In genomic region chr22:31870890-31871289, GRCh38 we compare ENCODE assay signal across 12 cellular contexts.
DNase-seq lines count a peak whose midpoint lies in the region; ATAC-seq and TF ChIP-seq lines count a peak whose summit lies in the region.
"Had no signal": no experiment of that assay in that cellular context is flagged by ENCODE, and none has a peak within 500 bp of the region (broad histone marks: within the 10 kb centered on the region; RNA-seq: fewer than 3 reads in every experiment).

No MANE protein-coding gene starts in this region.

- H3K27ac ChIP-seq in H9 (ENCODE audit: insufficient read length, low read depth, low read length): no peak overlapping the region

- no peak overlapping the region for H3K14ac ChIP-seq in H9 (ENCODE audit: insufficient read depth, low read length)

- no peak for TF ChIP-seq CTCF in fibroblast of pulmonary artery (IDR thresholded peaks at IDR 0.05; ENCODE audit: low read length, missing control alignments)
- no peak for TF ChIP-seq CTCF in H9 (conservative IDR thresholded peaks at IDR 0.05)
- TF ChIP-seq CTCF in WTC11 (IDR thresholded peaks at IDR 0.05): no peak

- POLR2A ChIA-PET in WTC11 (lab: Charles Lee): no interaction called here

- no peak overlapping the region for H3K23ac ChIP-seq in H9 (ENCODE audit: insufficient read length, low read depth, low read length)

- H3K27me3 ChIP-seq in H9 (ENCODE audit: insufficient read depth, low read length): no peaks in the 10 kb centered on the region

- H3K79me1 ChIP-seq in H9 (ENCODE audit: insufficient read depth, low read depth, low read length, poor library complexity, severe bottlenecking): no peaks in the 10 kb centered on the region

- H3K4me1 Mint-ChIP-seq in H9: peaks cover 21 to 30% of the 10 kb centered on the region in 2 experiments
- H3K4me1 Mint-ChIP-seq in WTC11: peaks cover 33% of the 10 kb centered on the region

- no peak overlapping the region for H2BK5ac ChIP-seq in H9 (ENCODE audit: insufficient read length, low read length)

- no peaks in the 10 kb centered on the region for H3K27me3 Mint-ChIP-seq in H9 (ENCODE audit: low read depth)
- no peaks in the 10 kb centered on the region for H3K27me3 Mint-ChIP-seq in WTC11 (ENCODE audit: low read depth)

- no peak overlapping the region for H2BK20ac ChIP-seq in H9 (ENCODE audit: low read depth, low read length, poor library complexity, severe bottlenecking)

- no peak overlapping the region for H3K9ac ChIP-seq in H9 (ENCODE audit: extremely low read depth, insufficient read length, low read length)

- no CpG with 5 or more reads among the region's 6 CpGs for WGBS in H9 (ENCODE audit: extremely low coverage, insufficient read length, low lambda C conversion rate)

- H3K9me3 ChIP-seq in H9 (ENCODE audit: control insufficient read depth, low read depth, low read length): no peaks in the 10 kb centered on the region

- DNase-seq in ELR (ENCODE audit: low read depth) (peak; percentile 95), SK-MEL-5 (ENCODE audit: low read depth, low spot score) (peak; percentile 75), fibroblast of pulmonary artery (ENCODE audit: low read depth) (peak; percentile 58), putamen (ENCODE audit: low spot score) (peak; percentile 45), H9 (no peak), WTC11 (ENCODE audit: low spot score) (no peak)
- DNase-seq: cerebellar nuclear complex, NCI-H345, occipital lobe, T-helper 1 cell had no signal

- H3K56ac ChIP-seq in H9 (ENCODE audit: insufficient read length, low read depth, low read length): no peak overlapping the region

- in situ Hi-C loops in SK-MEL-5 (cut with HindIII; ENCODE audit: low pct_unique_long_range_greater_than_20kb, low sequenced_read_pairs): no loop called here

- H3K27ac Mint-ChIP-seq in H9: no peak overlapping the region
- H3K27ac Mint-ChIP-seq in WTC11: no peak overlapping the region

- no peak overlapping the region for H4K5ac ChIP-seq in H9 (ENCODE audit: insufficient read length, low read depth, low read length)

- H3K4me1 ChIP-seq in H9 (ENCODE audit: insufficient read depth, low read length): peaks cover 10% of the 10 kb centered on the region; the same call in 1 of the 2 replicates

- H3K4me3 Mint-ChIP-seq in H9 (no peak overlapping the region), WTC11 (no peak overlapping the region)

- no peak overlapping the region for H2AK5ac ChIP-seq in H9 (ENCODE audit: insufficient read length, low read length)

- H3K9me3 Mint-ChIP-seq in H9: no peaks in the 10 kb centered on the region
- H3K9me3 Mint-ChIP-seq in WTC11: no peaks in the 10 kb centered on the region

- no peak overlapping the region for H3K4me2 ChIP-seq in H9 (ENCODE audit: insufficient read depth, insufficient read length, low read length)

- CTCF ChIA-PET in WTC11 (lab: Charles Lee): interaction anchor here (0.6 to 4.8 kb wide), 3 partner anchors 13 to 100 kb away, joined by 3 to 23 read pairs (median 4); no protein-coding TSS in a partner anchor

- H3K36me3 Mint-ChIP-seq in H9 (ENCODE audit: insufficient read depth in 1 of 3, low read depth in 3 of 3): peaks cover 5 to 37% (median 21%) of the 10 kb centered on the region in 3 experiments
- peaks cover 19% of the 10 kb centered on the region for H3K36me3 Mint-ChIP-seq in WTC11

- H3T11ph ChIP-seq in H9 (ENCODE audit: low read length): no peak overlapping the region

- no peak overlapping the region for H3K4ac ChIP-seq in H9 (ENCODE audit: low read depth, low read length)

- H2BK12ac ChIP-seq in H9 (ENCODE audit: insufficient read length, low read depth, low read length): no peak overlapping the region

- no peaks in the 10 kb centered on the region for H3K79me2 ChIP-seq in H9 (ENCODE audit: insufficient read depth, low read length)

- ATAC-seq in GM21423 (IDR thresholded peaks at IDR 0.05; ENCODE audit: unreplicated experiment) (no peak), GM18909 (IDR thresholded peaks at IDR 0.05; ENCODE audit: poor library complexity, unreplicated experiment) (no peak), WTC11 (no peak)

- H3K18ac ChIP-seq in H9 (ENCODE audit: insufficient read length, low read depth, low read length): no peak overlapping the region

- no peaks in the 10 kb centered on the region for H4K20me1 ChIP-seq in H9 (ENCODE audit: control insufficient read depth, insufficient read depth, insufficient read length)

- no peak overlapping the region for H3K4me3 ChIP-seq in fibroblast of pulmonary artery (replicated peaks; ENCODE audit: low read depth, low read length)

- H2BK120ac ChIP-seq in H9 (ENCODE audit: low read depth, low read length, poor library complexity, severe bottlenecking): no peak overlapping the region

- no peak overlapping the region for H2AFZ ChIP-seq in H9 (ENCODE audit: low read length)

- no peaks in the 10 kb centered on the region for H3K23me2 ChIP-seq in H9 (ENCODE audit: insufficient read length, low read depth, low read length, poor library complexity, severe bottlenecking)

- H4K8ac ChIP-seq in H9 (replicated peaks; ENCODE audit: insufficient read length, low read depth, low read length): no peak overlapping the region

- no peak overlapping the region for H2BK15ac ChIP-seq in H9 (ENCODE audit: low read depth, low read length)

- no peak overlapping the region for H4K91ac ChIP-seq in H9 (ENCODE audit: insufficient read length, low read depth, low read length)

TF ChIP-seq in WTC11, 78 proteins besides CTCF, POLR2A, EP300 and RAD21:
- TF ChIP-seq NR3C1 (CRISPR knock-in tag; conservative IDR thresholded peaks at IDR 0.05; ENCODE audit: low read depth) (no peak), SMAD3 (CRISPR knock-in tag; IDR thresholded peaks at IDR 0.05; ENCODE audit: borderline replicate concordance) (no peak), TEAD4 (CRISPR knock-in tag; IDR thresholded peaks at IDR 0.05) (no peak), JUN (CRISPR knock-in tag; IDR thresholded peaks at IDR 0.05) (no peak), ZNF512 (CRISPR knock-in tag; IDR thresholded peaks at IDR 0.05; ENCODE audit: borderline replicate concordance) (no peak), ZSCAN18 (CRISPR knock-in tag; IDR thresholded peaks at IDR 0.05) (no peak), E2F5 (CRISPR knock-in tag; IDR thresholded peaks at IDR 0.05) (no peak), ZMAT4 (CRISPR knock-in tag; IDR thresholded peaks at IDR 0.05) (no peak), NFATC4 (CRISPR knock-in tag; IDR thresholded peaks at IDR 0.05) (no peak), ERG (CRISPR knock-in tag; IDR thresholded peaks at IDR 0.05) (no peak), ZNF138 (CRISPR knock-in tag; conservative IDR thresholded peaks at IDR 0.05) (no peak)

Comparison
In these comparisons a context has a peak if more than half of its experiments do, and no peak if none do; other contexts are left out.
1. DNase-seq: peak in ELR (single experiment), SK-MEL-5 (single experiment), fibroblast of pulmonary artery (single experiment) and putamen (single experiment); none in H9 (single experiment) and WTC11 (single experiment).